In genomic region chr21:34514576-34515135, GRCh38 we compare ENCODE assay signal across 27 cellular contexts. TPM values are rescaled to one million over a fixed set of nuclear protein-coding genes. Genes with fewer than 3 reads are reported as not detected.
DNase-seq lines count a peak whose midpoint lies in the region; ATAC-seq and TF ChIP-seq lines count a peak whose summit lies in the region.
"Had no signal": no experiment of that assay in that cellular context is flagged by ENCODE, and none has a peak within 500 bp of the region (broad histone marks: within the 10 kb centered on the region; RNA-seq: fewer than 3 reads in every experiment).

No MANE protein-coding gene starts in this region.

- H3K9me3 ChIP-seq in cardiac muscle cell (ENCODE audit: low read depth) (no peaks in the 10 kb centered on the region), gastroesophageal sphincter (no peaks in the 10 kb centered on the region), parathyroid adenoma (ENCODE audit: control insufficient read depth, low read length) (no peaks in the 10 kb centered on the region), upper lobe of right lung (no peaks in the 10 kb centered on the region)
- H3K9me3 ChIP-seq: SJSA1 had no signal

- H3K4me1 ChIP-seq in cardiac muscle cell (ENCODE audit: low read depth) (peaks cover 4% of the 10 kb centered on the region), gastroesophageal sphincter (peaks cover 0 to 30% (median 7%) of the 10 kb centered on the region in 3 donors), parathyroid adenoma (peaks cover 52% of the 10 kb centered on the region), upper lobe of right lung (peaks cover 9% of the 10 kb centered on the region)
- H3K4me1 ChIP-seq: SJSA1 had no signal

- H3K4me3 ChIP-seq in cardiac muscle cell, result no peak overlapping the region
- no peak overlapping the region for H3K4me3 ChIP-seq in gastroesophageal sphincter
- H3K4me3 ChIP-seq in parathyroid adenoma (ENCODE audit: low read depth, low read length), result peak overlapping the region; percentile 17
- no peak overlapping the region for H3K4me3 ChIP-seq in upper lobe of right lung
- H3K4me3 ChIP-seq: K562, SJSA1 had no signal

- H3K36me3 ChIP-seq in cardiac muscle cell (no peaks in the 10 kb centered on the region), gastroesophageal sphincter (peaks cover 0 to 38% of the 10 kb centered on the region in 2 donors), parathyroid adenoma (ENCODE audit: control insufficient read depth, insufficient read depth, low read length) (no peaks in the 10 kb centered on the region), upper lobe of right lung (peaks cover 34% of the 10 kb centered on the region)

- H2AFZ ChIP-seq in parathyroid adenoma, result no peak overlapping the region

- H3K27ac ChIP-seq in cardiac muscle cell, result peak overlapping the region; percentile 2
- H3K27ac ChIP-seq in gastroesophageal sphincter, result peak overlapping the region in 3 of 4 donors; percentile 1 to 24 (median 8)
- H3K27ac ChIP-seq in parathyroid adenoma, result peak overlapping the region; percentile 100
- no peak overlapping the region for H3K27ac ChIP-seq in upper lobe of right lung
- H3K27ac ChIP-seq: 22Rv1, C4-2B, SJSA1 had no signal

- no peak overlapping the region for H3K9ac ChIP-seq in parathyroid adenoma

- no peak for TF ChIP-seq CTCF in cardiac muscle cell (IDR thresholded peaks at IDR 0.05; ENCODE audit: low read depth, low read length)
- TF ChIP-seq CTCF in gastroesophageal sphincter (IDR thresholded peaks at IDR 0.05), result no peak
- no peak for TF ChIP-seq CTCF in parathyroid adenoma (IDR thresholded peaks at IDR 0.05)
- TF ChIP-seq CTCF in upper lobe of right lung (IDR thresholded peaks at IDR 0.05), result no peak

- intact Hi-C loops in Right ventricle myocardium superior (cut with DNase I), result no loop called here
- intact Hi-C loops in left colon (cut with DNase I, micrococcal nuclease), result no loop called here
- intact Hi-C loops in upper lobe of right lung (cut with DNase I), result no loop called here

- no peaks in the 10 kb centered on the region for H3K27me3 ChIP-seq in cardiac muscle cell
- H3K27me3 ChIP-seq in gastroesophageal sphincter, result no peaks in the 10 kb centered on the region
- no peaks in the 10 kb centered on the region for H3K27me3 ChIP-seq in parathyroid adenoma (ENCODE audit: control insufficient read depth, insufficient read depth, low read length)
- H3K27me3 ChIP-seq in upper lobe of right lung, result no peaks in the 10 kb centered on the region
- H3K27me3 ChIP-seq: SJSA1 had no signal

- no peak for TF ChIP-seq POLR2A in gastroesophageal sphincter (IDR thresholded peaks at IDR 0.05)

- no peak for TF ChIP-seq EP300 in gastroesophageal sphincter (IDR thresholded peaks at IDR 0.05)

- H3K79me2 ChIP-seq in parathyroid adenoma, result peaks cover 5% of the 10 kb centered on the region

- DNase-seq in cardiac muscle cell (ENCODE audit: low read depth in 1 of 2, low spot score in 1 of 2), result no peak
- no peak for DNase-seq in Right ventricle myocardium superior
- DNase-seq in left colon, result no peak
- no peak for DNase-seq in NCI-H187 treated with DMSO at 0.1 percent for 48 hours (lab: John Stamatoyannopoulos, UW)
- DNase-seq in upper lobe of right lung, result no peak
- DNase-seq: CD8-positive, alpha-beta memory T cell; DMS 273 treated with DMSO at 0.1 percent for 48 hours; DMS79; EL; GDM1; Kasumi-1; NCI-H1092 treated with DMSO at 0.1 percent for 48 hours; NCI-H1436; NCI-H187; NCI-H446; NCI-H524 treated with DMSO at 0.1 percent for 48 hours; NCI-H774 had no signal

- WGBS in gastroesophageal sphincter (ENCODE audit: low coverage in 1 of 2), 2 donors, result 69 to 81% methylated on average over 6 to 10 of the region's 10 CpGs

- peak overlapping the region; percentile 42 for H3K4me2 ChIP-seq in parathyroid adenoma (ENCODE audit: low read length)

- ATAC-seq in Right ventricle myocardium superior (ENCODE audit: poor library complexity) (no peak), gastroesophageal sphincter (no peak), left colon (no peak), upper lobe of right lung (no peak)
- ATAC-seq: HepG2, K562, Right ventricle myocardium inferior had no signal

RNA-seq across cellular contexts. Expression of gene KCNE1, which starts 2.6 kb away (rescaled TPM):
- 0.42 and 2.3 TPM in 2 replicates for total RNA-seq in cardiac muscle cell
- polyA plus RNA-seq in cardiac muscle cell, result 0.29 and 0.37 TPM in 2 replicates
- total RNA-seq in Right ventricle myocardium superior, result 4.3 TPM
- total RNA-seq in gastroesophageal sphincter, result 1 to 10 TPM in 3 of 4 donors, under 1 TPM in 1; 0.64 to 6.4 (median 3.0) TPM
- total RNA-seq in left colon, result 1 to 10 TPM in 1 of 2 donors, under 1 TPM in 1; 0.59 to 1.2 TPM
- 13.6 TPM for total RNA-seq in upper lobe of right lung
- total RNA-seq: HT1080, M059J had no signal
- polyA plus RNA-seq: CD8-positive, alpha-beta memory T cell; HepG2 had no signal
